23 cellular contexts compared by ENCODE assay signal in the genomic region with DNA sequence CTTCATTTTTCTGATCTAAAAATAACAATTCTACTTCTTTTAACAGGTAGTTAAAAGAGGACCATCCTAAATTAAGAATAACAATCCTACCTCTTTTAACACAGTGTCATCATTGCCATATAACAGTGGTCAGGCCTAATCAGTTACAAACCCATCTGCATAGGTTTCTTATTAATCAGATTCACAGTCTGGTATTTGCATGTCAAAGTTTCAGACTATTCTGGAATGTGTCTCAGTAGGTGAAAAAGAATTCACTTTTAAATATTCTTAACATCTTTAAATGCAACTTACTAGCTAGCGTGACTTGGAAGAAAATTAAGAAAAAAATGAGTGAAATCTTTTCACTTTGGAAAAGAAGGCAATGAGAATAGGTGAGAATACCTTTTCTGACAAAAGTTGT. TPM values are rescaled to one million over a fixed set of nuclear protein-coding genes. Genes with fewer than 3 reads are reported as not detected.
DNase-seq lines count a peak whose midpoint lies in the region; FAIRE-seq and TF ChIP-seq lines count a peak whose summit lies in the region.
"Had no signal": no experiment of that assay in that cellular context is flagged by ENCODE, and none has a peak within 500 bp of the region (broad histone marks: within the 10 kb centered on the region; RNA-seq: fewer than 3 reads in every experiment).

No MANE protein-coding gene starts in this region.

- H3K4me1 Mint-ChIP-seq in H9: peaks cover 29 to 34% of the 10 kb centered on the region in 2 experiments
- H3K4me1 Mint-ChIP-seq: IgD-negative memory B cell had no signal

- TF ChIP-seq EP300 in H1 (IDR thresholded peaks at IDR 0.05; ENCODE audit: borderline replicate concordance in 1 of 2, low read depth in 2 of 2, low read length in 2 of 2): no peak

- H2BK15ac ChIP-seq in H9 (ENCODE audit: low read depth, low read length) (no peak overlapping the region), H1 (ENCODE audit: low read length) (no peak overlapping the region)

- H2AFZ ChIP-seq in H9 (ENCODE audit: low read length): no peak overlapping the region
- no peak overlapping the region for H2AFZ ChIP-seq in H1 (ENCODE audit: low read length)

- H3K4ac ChIP-seq in H9 (ENCODE audit: low read depth, low read length) (no peak overlapping the region), H1 (replicated peaks; ENCODE audit: insufficient read length, low read depth, low read length) (no peak overlapping the region)

- H3K9ac ChIP-seq in H9 (ENCODE audit: extremely low read depth, insufficient read length, low read length) (no peak overlapping the region), H1 (replicated peaks in 1 of 4; ENCODE audit: extremely low read depth in 1 of 4, low read depth in 3 of 4, low read length in 3 of 4) (no peak overlapping the region)

- H2BK120ac ChIP-seq in H9 (ENCODE audit: low read depth, low read length, poor library complexity, severe bottlenecking): no peak overlapping the region
- H2BK120ac ChIP-seq in H1 (replicated peaks; ENCODE audit: low read depth, low read length): no peak overlapping the region

- H3K9me3 Mint-ChIP-seq in H9: no peaks in the 10 kb centered on the region
- H3K9me3 Mint-ChIP-seq: CD4-positive, alpha-beta T cell; IgD-negative memory B cell had no signal

- H4K8ac ChIP-seq in H9 (replicated peaks; ENCODE audit: insufficient read length, low read depth, low read length) (no peak overlapping the region), H1 (ENCODE audit: extremely low read depth, insufficient read depth, low read length) (no peak overlapping the region)

- H3K36me3 ChIP-seq in H1 (ENCODE audit: control insufficient read depth in 2 of 4, insufficient read depth in 4 of 4, low read length in 3 of 4): no peaks in the 10 kb centered on the region

- H3K4me2 ChIP-seq in H9 (ENCODE audit: insufficient read depth, insufficient read length, low read length) (peak overlapping the region; percentile 5), H1 (ENCODE audit: insufficient read depth in 1 of 2, low read depth in 2 of 2, low read length in 2 of 2) (peak overlapping the region; percentile 8 to 17; a peak in 1 of 4 replicates)

- no peaks in the 10 kb centered on the region for H3K79me2 ChIP-seq in H9 (ENCODE audit: insufficient read depth, low read length)
- H3K79me2 ChIP-seq in H1 (ENCODE audit: control insufficient read depth in 1 of 2, insufficient read depth in 2 of 2, low read length in 2 of 2): no peaks in the 10 kb centered on the region

- no peak for TF ChIP-seq POLR2A in H1 (IDR thresholded peaks at IDR 0.05; ENCODE audit: control extremely low read depth in 1 of 2, low read depth in 2 of 2, low read length in 2 of 2)

- FAIRE-seq in H1 (lab: Jason Lieb, UNC): no peak
- FAIRE-seq: D721Med, GM12878, H54, HepG2, HTR-8/SVneo had no signal

- no peak overlapping the region for H2AK5ac ChIP-seq in H9 (ENCODE audit: insufficient read length, low read length)
- no peak overlapping the region for H2AK5ac ChIP-seq in H1 (ENCODE audit: low read depth, low read length)

- no peaks in the 10 kb centered on the region for H3K9me3 ChIP-seq in H9 (ENCODE audit: control insufficient read depth, low read depth, low read length)
- H3K9me3 ChIP-seq in H1 (ENCODE audit: insufficient read depth in 2 of 2, low read depth in 1 of 2, low read length in 1 of 2): no peaks in the 10 kb centered on the region
- H3K9me3 ChIP-seq: Caco-2 had no signal

- WGBS in H9 (ENCODE audit: extremely low coverage, insufficient read length, low lambda C conversion rate): no CpG with 5 or more reads among the region's 1 CpG
- WGBS in H1 (ENCODE audit: extremely low coverage in 1 of 2, insufficient coverage in 1 of 2, insufficient read length in 1 of 2, insufficient replicate concordance in 2 of 2, low coverage in 1 of 2, low lambda C conversion rate in 2 of 2, missing lambda C conversion rate in 1 of 2), 2 experiments: 48% methylated on average over 1 of the region's 1 CpG; no CpG with 5 or more reads in 1 of the 2 experiments

- H2BK20ac ChIP-seq in H9 (ENCODE audit: low read depth, low read length, poor library complexity, severe bottlenecking): no peak overlapping the region
- H2BK20ac ChIP-seq in H1 (ENCODE audit: low read length): no peak overlapping the region

- H3K4me1 ChIP-seq in H9 (ENCODE audit: insufficient read depth, low read length) (no peaks in the 10 kb centered on the region), H1 (replicated peaks in 1 of 4; ENCODE audit: control insufficient read depth in 3 of 4, insufficient read depth in 4 of 4, low read length in 3 of 4) (peaks cover 0 to 4% (median 0%) of the 10 kb centered on the region in 4 experiments; a peak in 3 of 7 replicates)
- H3K4me1 ChIP-seq: Caco-2 had no signal

- H4K91ac ChIP-seq in H9 (ENCODE audit: insufficient read length, low read depth, low read length): no peak overlapping the region
- H4K91ac ChIP-seq in H1 (replicated peaks; ENCODE audit: insufficient read length, low read length): no peak overlapping the region

- no peak for TF ChIP-seq CTCF in H9 (conservative IDR thresholded peaks at IDR 0.05)
- no peak for TF ChIP-seq CTCF in H1 (IDR thresholded peaks at IDR 0.05; ENCODE audit: control extremely low read depth in 1 of 3, insufficient read depth in 1 of 3, low read depth in 1 of 3, low read length in 3 of 3)

- H2BK12ac ChIP-seq in H9 (ENCODE audit: insufficient read length, low read depth, low read length) (no peak overlapping the region), H1 (ENCODE audit: low read depth, low read length) (no peak overlapping the region)

- no peak for TF ChIP-seq RAD21 in H1 (IDR thresholded peaks at IDR 0.05 in 1 of 2, conservative IDR thresholded peaks at IDR 0.05 in 1 of 2; ENCODE audit: low read depth in 2 of 2, low read length in 2 of 2)

- no peaks in the 10 kb centered on the region for H3K79me1 ChIP-seq in H9 (ENCODE audit: insufficient read depth, low read depth, low read length, poor library complexity, severe bottlenecking)
- H3K79me1 ChIP-seq in H1 (ENCODE audit: low read depth, low read length): no peaks in the 10 kb centered on the region

- 0 out of 7 replicates have a peak overlapping the region, but pooled peaks of 1 of the 3 experiments have one; percentile 11 for H3K27ac Mint-ChIP-seq in H9
- H3K27ac Mint-ChIP-seq: CD4-positive, alpha-beta T cell; IgD-negative memory B cell had no signal

- H3K14ac ChIP-seq in H9 (ENCODE audit: insufficient read depth, low read length): no peak overlapping the region
- no peak overlapping the region for H3K14ac ChIP-seq in H1 (ENCODE audit: insufficient read length)

- H3K27me3 ChIP-seq in H9 (ENCODE audit: insufficient read depth, low read length) (no peaks in the 10 kb centered on the region), H1 (replicated peaks in 1 of 4; ENCODE audit: control insufficient read depth in 3 of 4, extremely low read depth in 1 of 4, insufficient read depth in 3 of 4, low read length in 3 of 4) (no peaks in the 10 kb centered on the region)

- H3T11ph ChIP-seq in H9 (ENCODE audit: low read length): no peak overlapping the region

- H3K4me3 ChIP-seq in H1 (ENCODE audit: extremely low read depth in 1 of 4, insufficient read depth in 2 of 4, low read depth in 3 of 4, low read length in 4 of 4): no peak overlapping the region
- H3K4me3 ChIP-seq: GM12878 had no signal

- H3K56ac ChIP-seq in H9 (ENCODE audit: insufficient read length, low read depth, low read length): no peak overlapping the region
- H3K56ac ChIP-seq in H1 (replicated peaks; ENCODE audit: insufficient read length, low read depth, low read length): no peak overlapping the region

- POLR2A ChIA-PET in H1 (lab: Charles Lee; ENCODE audit: partially characterized antibody): no interaction called here

- H3K27ac ChIP-seq in H9 (ENCODE audit: insufficient read length, low read depth, low read length) (no peak overlapping the region), H1 (ENCODE audit: low read depth, low read length) (no peak overlapping the region)
- H3K27ac ChIP-seq: C4-2B had no signal

- H3K23ac ChIP-seq in H9 (ENCODE audit: insufficient read length, low read depth, low read length): no peak overlapping the region
- H3K23ac ChIP-seq in H1 (ENCODE audit: insufficient read length): no peak overlapping the region

- H2BK5ac ChIP-seq in H9 (ENCODE audit: insufficient read length, low read length): no peak overlapping the region
- H2BK5ac ChIP-seq in H1 (ENCODE audit: low read depth, low read length): no peak overlapping the region

- H4K20me1 ChIP-seq in H9 (ENCODE audit: control insufficient read depth, insufficient read depth, insufficient read length) (no peaks in the 10 kb centered on the region), H1 (replicated peaks in 1 of 2; ENCODE audit: control insufficient read depth in 1 of 2, insufficient read depth in 2 of 2, low read length in 2 of 2) (no peaks in the 10 kb centered on the region)

- peak; percentile 30 for DNase-seq in EH (ENCODE audit: low read depth)
- DNase-seq in H9: no peak
- no peak for DNase-seq in H1 (ENCODE audit: low read depth in 1 of 2, low spot score in 2 of 2)
- no peak for DNase-seq in NCI-H128 (lab: John Stamatoyannopoulos, UW; ENCODE audit: unreplicated experiment)
- DNase-seq in inferior parietal cortex (ENCODE audit: extremely low spot score): no peak
- DNase-seq in HCEC 1CT: no peak
- DNase-seq: ACHN; AML-193; Caco-2; CD4-positive, alpha-beta T cell; GF-D8; Karpas-422; KBM-7 had no signal

- H4K5ac ChIP-seq in H9 (ENCODE audit: insufficient read length, low read depth, low read length) (no peak overlapping the region), H1 (ENCODE audit: insufficient read length, low read depth, low read length) (no peak overlapping the region)

- no peaks in the 10 kb centered on the region for H3K36me3 Mint-ChIP-seq in H9 (ENCODE audit: insufficient read depth in 1 of 3, low read depth in 3 of 3)
- H3K36me3 Mint-ChIP-seq: IgD-negative memory B cell had no signal

- H3K18ac ChIP-seq in H9 (ENCODE audit: insufficient read length, low read depth, low read length) (no peak overlapping the region), H1 (ENCODE audit: extremely low read depth, low read length) (no peak overlapping the region)

- CTCF ChIA-PET in H1 (lab: Charles Lee; ENCODE audit: partially characterized antibody): interaction anchor here (1.1 to 1.6 kb wide), 3 partner anchors 10 to 790 kb away, joined by 3 to 7 read pairs (median 4); no protein-coding TSS in a partner anchor

- H3K27me3 Mint-ChIP-seq in H9 (ENCODE audit: low read depth): no peaks in the 10 kb centered on the region

- no peak overlapping the region for H3K4me3 Mint-ChIP-seq in H9
- H3K4me3 Mint-ChIP-seq: CD4-positive, alpha-beta T cell; IgD-negative memory B cell had no signal

- H3K23me2 ChIP-seq in H9 (ENCODE audit: insufficient read length, low read depth, low read length, poor library complexity, severe bottlenecking) (no peaks in the 10 kb centered on the region), H1 (ENCODE audit: low read depth, low read length) (no peaks in the 10 kb centered on the region)

RNA-seq across cellular contexts. Expression of gene KRT12, which starts 6.8 kb away (rescaled TPM):
- not detected in 2 replicates for total RNA-seq in H9 (2021)
- not detected in 2 replicates for total RNA-seq in H1 (2021; fragmentation: NEBNext Ultra II Directional; extraction: Animal tissue kit (Norgen Biotek cat#: 25700))
- polyA plus RNA-seq in H1 (2011; rRNA removed): 0.03 TPM in 1 of 2 replicates, not detected in the other
- polyA plus RNA-seq in H1 (2011; cell fraction: cytosol; rRNA removed): not detected
- polyA plus RNA-seq in H1 (2011; cell fraction: nucleus; rRNA removed): not detected
- polyA plus RNA-seq in H1 (2012, experiment 1 of 2): not detected in 4 replicates
- polyA plus RNA-seq in H1 (2012, experiment 2 of 2): not detected
- polyA plus RNA-seq in H1 (2013, experiment 1 of 2): not detected
- polyA plus RNA-seq in H1 (2013, experiment 2 of 2): not detected
- polyA minus RNA-seq in H1 (2011; rRNA and poly(A)+ RNA removed): not detected in 2 replicates
- polyA minus RNA-seq in H1 (2011; cell fraction: cytosol; rRNA and poly(A)+ RNA removed): not detected
- not detected for polyA minus RNA-seq in H1 (2011; cell fraction: nucleus; rRNA and poly(A)+ RNA removed)
- total RNA-seq: A172; Caco-2; CD4-positive, alpha-beta T cell; Daoy; GM12878 had no signal
- polyA plus RNA-seq: BJ, GM12878, IgD-negative memory B cell had no signal

RNA-seq across cellular contexts. Expression of gene KRT20, which starts 11.2 kb away (rescaled TPM):
- not detected in 2 replicates for total RNA-seq in H9 (2021)
- not detected in 2 replicates for total RNA-seq in H1 (2021; fragmentation: NEBNext Ultra II Directional; extraction: Animal tissue kit (Norgen Biotek cat#: 25700))
- not detected in 2 replicates for polyA plus RNA-seq in H1 (2011; rRNA removed)
- not detected for polyA plus RNA-seq in H1 (2011; cell fraction: cytosol; rRNA removed)
- polyA plus RNA-seq in H1 (2011; cell fraction: nucleus; rRNA removed): not detected
- not detected in 4 replicates for polyA plus RNA-seq in H1 (2012, experiment 1 of 2)
- polyA plus RNA-seq in H1 (2012, experiment 2 of 2): not detected
- polyA plus RNA-seq in H1 (2013, experiment 1 of 2): not detected
- polyA plus RNA-seq in H1 (2013, experiment 2 of 2): not detected
- not detected in 2 replicates for polyA minus RNA-seq in H1 (2011; rRNA and poly(A)+ RNA removed)
- polyA minus RNA-seq in H1 (2011; cell fraction: cytosol; rRNA and poly(A)+ RNA removed): not detected
- polyA minus RNA-seq in H1 (2011; cell fraction: nucleus; rRNA and poly(A)+ RNA removed): not detected
- total RNA-seq: A172; CD4-positive, alpha-beta T cell; Daoy had no signal
- polyA plus RNA-seq: BJ, GM12878, IgD-negative memory B cell had no signal

RNA-seq across cellular contexts. Expression of gene KRT10, which starts 51.4 kb away (rescaled TPM):
- 24.0 and 28.4 TPM in 2 replicates for total RNA-seq in H9 (2021)
- 31.3 and 39.4 TPM in 2 replicates for total RNA-seq in H1 (2021; fragmentation: NEBNext Ultra II Directional; extraction: Animal tissue kit (Norgen Biotek cat#: 25700))
- polyA plus RNA-seq in H1 (2011; rRNA removed): 2.4 and 3.5 TPM in 2 replicates
- 8.6 TPM for polyA plus RNA-seq in H1 (2011; cell fraction: cytosol; rRNA removed)
- polyA plus RNA-seq in H1 (2011; cell fraction: nucleus; rRNA removed): 2.2 TPM
- 12.7 to 29.4 TPM (median 13.8 TPM) in 4 replicates for polyA plus RNA-seq in H1 (2012, experiment 1 of 2)
- polyA plus RNA-seq in H1 (2012, experiment 2 of 2): 2.2 TPM
- polyA plus RNA-seq in H1 (2013, experiment 1 of 2): 33.7 TPM
- polyA plus RNA-seq in H1 (2013, experiment 2 of 2): 34.7 TPM
- polyA minus RNA-seq in H1 (2011; rRNA and poly(A)+ RNA removed): 0.06 and 0.41 TPM in 2 replicates
- polyA minus RNA-seq in H1 (2011; cell fraction: cytosol; rRNA and poly(A)+ RNA removed): 1.0 TPM
- 0.70 TPM for polyA minus RNA-seq in H1 (2011; cell fraction: nucleus; rRNA and poly(A)+ RNA removed)
